In genomic region chr20:36519012-36519719, GRCh38 we compare ENCODE assay signal across 11 cellular contexts. TPM values are rescaled to one million over a fixed set of nuclear protein-coding genes. Genes with fewer than 3 reads are reported as not detected.
"Had no signal": no experiment of that assay in that cellular context is flagged by ENCODE, and none has a peak within 500 bp of the region (broad histone marks: within the 10 kb centered on the region; RNA-seq: fewer than 3 reads in every experiment).

No MANE protein-coding gene starts in this region.

- FAIRE-seq: pancreas had no signal

- ATAC-seq: mucosa of descending colon; naive thymus-derived CD4-positive, alpha-beta T cell; pancreas had no signal

- H3K4me3 ChIP-seq: adrenal gland, left ventricle myocardium inferior, mucosa of descending colon, pancreas, SJSA1, thoracic aorta had no signal

- DNase-seq: activated naive CD4-positive, alpha-beta T cell treated with Interleukin-2 at 50 U/mL for 16 hours; foreskin melanocyte; left ventricle myocardium inferior; mucosa of descending colon; naive thymus-derived CD4-positive, alpha-beta T cell; pancreas; stimulated activated CD4-positive, alpha-beta T cell treated with anti-CD3 and anti-CD28 coated beads, Interleukin-4, amount 100 ng/mL, for 24 hours had no signal

- H3K4me1 ChIP-seq: pancreas had no signal

- H3K27ac ChIP-seq: epithelial cell of prostate, left ventricle myocardium inferior, pancreas, SJSA1, thoracic aorta had no signal

- H3K9me3 ChIP-seq: adrenal gland, left ventricle myocardium inferior, mucosa of descending colon, pancreas, SJSA1, thoracic aorta had no signal

- H3K27me3 ChIP-seq: adrenal gland, pancreas, SJSA1 had no signal

RNA-seq across cellular contexts. Expression of gene MYL9, which starts 22.2 kb away (rescaled TPM):
- polyA plus RNA-seq: naive thymus-derived CD4-positive, alpha-beta T cell had no signal
